In genomic region chr2:152062130-152063091, GRCh38 we compare ENCODE assay signal across 8 cellular contexts. TPM values are rescaled to one million over a fixed set of nuclear protein-coding genes. Genes with fewer than 3 reads are reported as not detected.
DNase-seq lines count a peak whose midpoint lies in the region; ATAC-seq and TF ChIP-seq lines count a peak whose summit lies in the region.

No MANE protein-coding gene starts in this region.

- POLR2A ChIA-PET in OCI-LY7 (lab: Charles Lee), result interaction anchor here (0.6 kb wide), 1 partner anchor 798 kb away, joined by 3 read pairs; no protein-coding TSS in a partner anchor

- BruUV-seq in OCI-LY7 (replicated peaks; lab: Mats Ljungman, UMichigan), result no TSS peak

- TF ChIP-seq POLR2A in gastrocnemius medialis (IDR thresholded peaks at IDR 0.05) (no peak), right lobe of liver (IDR thresholded peaks at IDR 0.05) (no peak)

- no peaks in the 10 kb centered on the region for H3K79me2 ChIP-seq in OCI-LY7 (ENCODE audit: insufficient read depth, low read depth, low read length)
- no peaks in the 10 kb centered on the region for H3K79me2 ChIP-seq in hepatocyte

- no peak for TF ChIP-seq CTCF in coronary artery (IDR thresholded peaks at IDR 0.05)
- no peak for TF ChIP-seq CTCF in gastrocnemius medialis (IDR thresholded peaks at IDR 0.05 in 4 of 5, conservative IDR thresholded peaks at IDR 0.05 in 1 of 5)
- TF ChIP-seq CTCF in OCI-LY7 (conservative IDR thresholded peaks at IDR 0.05; ENCODE audit: low read length), result no peak
- no peak for TF ChIP-seq CTCF in hepatocyte (IDR thresholded peaks at IDR 0.05; ENCODE audit: poor library complexity)
- no peak for TF ChIP-seq CTCF in right lobe of liver (IDR thresholded peaks at IDR 0.05)

- WGBS in hepatocyte (ENCODE audit: low lambda C conversion rate, missing lambda C conversion rate), result 80% methylated on average over 7 of the region's 7 CpGs
- WGBS in right lobe of liver (ENCODE audit: insufficient coverage, low coverage, low lambda C conversion rate, missing lambda C conversion rate), result 52% methylated on average over 4 of the region's 7 CpGs

- H3K4me1 ChIP-seq in gastrocnemius medialis (no peaks in the 10 kb centered on the region), OCI-LY7 (ENCODE audit: insufficient read depth, low read length, poor library complexity, severe bottlenecking) (no peaks in the 10 kb centered on the region), hepatocyte (ENCODE audit: insufficient read depth) (no peaks in the 10 kb centered on the region), right lobe of liver (no peaks in the 10 kb centered on the region)

- in situ Hi-C loops in gastrocnemius medialis (cut with MboI; ENCODE audit: low sequenced_read_pairs in 4 of 4), result no loop called here

- peak overlapping the region in 1 of 2 donors; percentile 64 for H3K27ac ChIP-seq in coronary artery
- no peak overlapping the region for H3K27ac ChIP-seq in gastrocnemius medialis
- no peak overlapping the region for H3K27ac ChIP-seq in OCI-LY7 (ENCODE audit: low read depth, low read length, poor library complexity, severe bottlenecking)
- no peak overlapping the region for H3K27ac ChIP-seq in hepatocyte
- H3K27ac ChIP-seq in right lobe of liver, result no peak overlapping the region

- H3K9me3 ChIP-seq in gastrocnemius medialis (no peaks in the 10 kb centered on the region), OCI-LY7 (ENCODE audit: low read length) (no peaks in the 10 kb centered on the region), hepatocyte (ENCODE audit: low read depth) (no peaks in the 10 kb centered on the region), right lobe of liver (no peaks in the 10 kb centered on the region)

- H3K4me3 ChIP-seq in coronary artery (peak overlapping the region; percentile 47), gastrocnemius medialis (no peak overlapping the region), OCI-LY7 (ENCODE audit: low read depth, low read length, poor library complexity, severe bottlenecking) (no peak overlapping the region), hepatocyte (no peak overlapping the region), right lobe of liver (no peak overlapping the region)

- intact Hi-C loops in gastrocnemius medialis (cut with DNase I; ENCODE audit: low total_unique reads) (no loop called here), OCI-LY7 (cut with micrococcal nuclease; ENCODE audit: unreplicated experiment) (no loop called here), right lobe of liver (cut with DNase I) (no loop called here)

- ATAC-seq in GM18498 (IDR thresholded peaks at IDR 0.05; ENCODE audit: unreplicated experiment) (peak; percentile 89), HG02678 (IDR thresholded peaks at IDR 0.05; ENCODE audit: unreplicated experiment) (peak; percentile 53), gastrocnemius medialis (peak; percentile 45 to 49), HG03571 (IDR thresholded peaks at IDR 0.05; ENCODE audit: unreplicated experiment) (no peak), right lobe of liver (no peak)

- DNase-seq in coronary artery (ENCODE audit: low spot score) (no peak), gastrocnemius medialis (peak; percentile 5 to 32), OCI-LY7 (ENCODE audit: low spot score) (no peak), hepatocyte (ENCODE audit: low spot score) (no peak), right lobe of liver (no peak)

- H4K20me1 ChIP-seq in OCI-LY7 (ENCODE audit: insufficient read depth, low read length), result no peaks in the 10 kb centered on the region
- no peaks in the 10 kb centered on the region for H4K20me1 ChIP-seq in hepatocyte (ENCODE audit: insufficient read depth, poor library complexity, severe bottlenecking)

- H2AFZ ChIP-seq in OCI-LY7 (ENCODE audit: low read length) (no peak overlapping the region), hepatocyte (no peak overlapping the region)

- H3K27me3 ChIP-seq in gastrocnemius medialis (no peaks in the 10 kb centered on the region), hepatocyte (no peaks in the 10 kb centered on the region), right lobe of liver (no peaks in the 10 kb centered on the region)

- CTCF ChIA-PET in OCI-LY7 (lab: Charles Lee; ENCODE audit: unreplicated experiment), result interaction anchor here (0.7 kb wide), 1 partner anchor 37 kb away, joined by 5 read pairs; no protein-coding TSS in a partner anchor

- H3K36me3 ChIP-seq in gastrocnemius medialis, result no peaks in the 10 kb centered on the region
- H3K36me3 ChIP-seq in OCI-LY7 (ENCODE audit: insufficient read depth, low read length), result no peaks in the 10 kb centered on the region
- H3K36me3 ChIP-seq in hepatocyte (replicated peaks; ENCODE audit: insufficient read depth, low read depth), result no peaks in the 10 kb centered on the region
- H3K36me3 ChIP-seq in right lobe of liver, result no peaks in the 10 kb centered on the region

- H3K4me2 ChIP-seq in OCI-LY7 (ENCODE audit: low read length) (no peak overlapping the region), hepatocyte (no peak overlapping the region)

- H3K9me2 ChIP-seq in OCI-LY7 (ENCODE audit: insufficient read depth, low read length) (no peaks in the 10 kb centered on the region), hepatocyte (replicated peaks; ENCODE audit: insufficient read depth) (no peaks in the 10 kb centered on the region)

RNA-seq across cellular contexts. Expression of gene CACNB4, which starts 36.4 kb away (rescaled TPM):
- under 1 TPM; 0.04 to 0.56 (median 0.36) TPM for total RNA-seq in gastrocnemius medialis
- 0.06 and 0.82 TPM in 2 replicates for total RNA-seq in OCI-LY7 (2014; rRNA removed; shearing (Covaris generic))
- 0.37 and 0.76 TPM in 2 replicates for total RNA-seq in OCI-LY7 (2022)
- total RNA-seq in hepatocyte, result 4.0 and 4.1 TPM in 2 replicates
- 0.85 and 1.8 TPM in 2 replicates for polyA plus RNA-seq in hepatocyte
- under 1 TPM; 0.06 to 0.49 (median 0.25) TPM for total RNA-seq in right lobe of liver

Comparison
In these comparisons a context has a peak if more than half of its experiments do, and no peak if none do; other contexts are left out.
1. ATAC-seq: peak in GM18498 (single experiment), HG02678 (single experiment) and gastrocnemius medialis (2 of 2); none in HG03571 (single experiment) and right lobe of liver (0 of 4).
2. DNase-seq: peak in gastrocnemius medialis (2 of 2); none in coronary artery (single experiment), OCI-LY7 (single experiment), hepatocyte (single experiment) and right lobe of liver (0 of 3).